ENCODE assay signal across 22 cellular contexts in the genomic region with DNA sequence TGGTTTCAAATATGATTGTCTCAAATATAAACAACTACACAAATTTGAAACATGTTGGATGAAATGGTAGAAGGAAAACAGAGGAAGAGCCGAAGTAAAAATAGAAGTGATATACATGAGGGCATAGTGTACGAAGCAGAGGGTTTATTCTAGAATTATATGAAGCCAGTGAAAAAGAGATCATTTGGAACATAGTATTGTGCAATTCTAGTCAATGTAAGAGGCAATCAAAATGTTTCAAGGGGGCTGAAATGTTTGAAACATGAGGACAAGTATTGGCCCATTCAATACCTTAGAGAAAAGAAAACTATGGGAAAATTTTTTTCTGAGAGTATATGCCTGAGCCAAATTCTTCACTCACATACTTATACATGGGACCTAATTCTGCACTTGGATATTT.
"Had no signal": no experiment of that assay in that cellular context is flagged by ENCODE, and none has a peak within 500 bp of the region (broad histone marks: within the 10 kb centered on the region; RNA-seq: fewer than 3 reads in every experiment).

No MANE protein-coding gene starts in this region.

- H3K27ac ChIP-seq: colonic mucosa, epithelial cell of prostate, esophagus squamous epithelium, gastrocnemius medialis, heart right ventricle, left lung, lower lobe of right lung had no signal

- H3K4me3 ChIP-seq: colonic mucosa, esophagus squamous epithelium, gastrocnemius medialis, heart right ventricle, left lung, lower lobe of right lung, mucosa of descending colon had no signal

- H3K27me3 ChIP-seq: colonic mucosa, gastrocnemius medialis, left lung had no signal

- H3K4me1 ChIP-seq: colonic mucosa, esophagus squamous epithelium, gastrocnemius medialis, heart right ventricle, left lung, lower lobe of right lung had no signal

- ATAC-seq: effector memory CD8-positive, alpha-beta T cell; esophagus mucosa; gastrocnemius medialis; heart right ventricle; left cardiac atrium; left lung; left ventricle myocardium superior; lower lobe of right lung; mucosa of descending colon had no signal

- H3K36me3 ChIP-seq: colonic mucosa, esophagus squamous epithelium, gastrocnemius medialis, heart right ventricle, left lung, lower lobe of right lung had no signal

- DNase-seq: colonic mucosa; cortex of kidney; effector CD8-positive, alpha-beta T cell; effector memory CD8-positive, alpha-beta T cell; endodermal cell; erythroblast; esophagus squamous epithelium; foreskin fibroblast; foreskin melanocyte; gastrocnemius medialis; glutamatergic neuron; head of caudate nucleus; heart right ventricle; left cardiac atrium; left lung; left ventricle myocardium superior; lower lobe of right lung; mesenchymal stem cell; mucosa of descending colon; naive B cell had no signal

- H3K9me3 ChIP-seq: colonic mucosa, esophagus squamous epithelium, gastrocnemius medialis, heart right ventricle, left lung, lower lobe of right lung, mucosa of descending colon had no signal
